Comparison of ENCODE assay signal across 11 cellular contexts in genomic region chr11:64237484-64237951, GRCh38. TPM values are rescaled to one million over a fixed set of nuclear protein-coding genes. Genes with fewer than 3 reads are reported as not detected.
DNase-seq lines count a peak whose midpoint lies in the region; ATAC-seq and TF ChIP-seq lines count a peak whose summit lies in the region.
"Had no signal": no experiment of that assay in that cellular context is flagged by ENCODE, and none has a peak within 500 bp of the region (broad histone marks: within the 10 kb centered on the region; RNA-seq: fewer than 3 reads in every experiment).

No MANE protein-coding gene starts in this region.

- no peaks in the 10 kb centered on the region for H3K36me3 ChIP-seq in body of pancreas (replicated peaks in 1 of 2; ENCODE audit: insufficient read depth in 1 of 2, low read depth in 2 of 2)
- H3K36me3 ChIP-seq in mesendoderm (ENCODE audit: control insufficient read depth, insufficient read depth, low read length), result no peaks in the 10 kb centered on the region
- peaks cover 7% of the 10 kb centered on the region for H3K36me3 ChIP-seq in MG63

- no peak overlapping the region for H3K18ac ChIP-seq in mesendoderm (ENCODE audit: low read length)

- H4K8ac ChIP-seq in mesendoderm (ENCODE audit: low read depth, low read length), result no peak overlapping the region

- H3K4me1 ChIP-seq in body of pancreas (peaks cover 70% of the 10 kb centered on the region), mesendoderm (ENCODE audit: control insufficient read depth, low read depth, low read length) (peaks cover 8% of the 10 kb centered on the region)

- peaks cover 2% of the 10 kb centered on the region for H3K79me1 ChIP-seq in mesendoderm (ENCODE audit: low read length)

- H3K9ac ChIP-seq in mesendoderm (ENCODE audit: low read length), result no peak overlapping the region

- peak in 4 of 7 experiments; percentile 29 to 54 (median 44) for TF ChIP-seq CTCF in body of pancreas (IDR thresholded peaks at IDR 0.05)

- no peaks in the 10 kb centered on the region for H3K9me3 ChIP-seq in body of pancreas
- H3K9me3 ChIP-seq in MG63, result no peaks in the 10 kb centered on the region

- peak; percentile 51 for ATAC-seq in body of pancreas
- ATAC-seq in naive thymus-derived CD8-positive, alpha-beta T cell, result no peak

- H3K27me3 ChIP-seq in body of pancreas (no peaks in the 10 kb centered on the region), mesendoderm (ENCODE audit: insufficient read depth, low read length, poor library complexity) (no peaks in the 10 kb centered on the region), MG63 (no peaks in the 10 kb centered on the region)

- H3K4ac ChIP-seq in mesendoderm (ENCODE audit: low read depth, low read length), result no peak overlapping the region

- H3K27me3 Mint-ChIP-seq in naive thymus-derived CD8-positive, alpha-beta T cell, result no peaks in the 10 kb centered on the region

- H3K36me3 Mint-ChIP-seq in naive thymus-derived CD8-positive, alpha-beta T cell, result peaks cover 0 to 13% (median 0%) of the 10 kb centered on the region in 3 donors

- peaks cover 10 to 44% (median 43%) of the 10 kb centered on the region in 4 donors for H3K4me1 Mint-ChIP-seq in naive thymus-derived CD8-positive, alpha-beta T cell

- H3K4me3 Mint-ChIP-seq in naive thymus-derived CD8-positive, alpha-beta T cell, result peak overlapping the region in 2 of 10 donors; percentile 30 to 72
- H3K4me3 Mint-ChIP-seq: nephron progenitor cell had no signal

- peaks cover under 1% of the 10 kb centered on the region for H3K79me2 ChIP-seq in mesendoderm (ENCODE audit: control insufficient read depth, insufficient read depth, low read length)

- H3K4me2 ChIP-seq in mesendoderm (ENCODE audit: low read length), result no peak overlapping the region

- H2BK120ac ChIP-seq in mesendoderm (ENCODE audit: low read depth, low read length), result no peak overlapping the region

- POLR2A ChIA-PET in naive thymus-derived CD8-positive, alpha-beta T cell (lab: Charles Lee), result interaction anchor here (0.6 to 16.0 kb wide), 5 partner anchors 11 to 80 kb away, joined by 3 to 290 read pairs (median 4); partner anchors contain the start of genes FERMT3, NUDT22, TRMT112 and TRPT1

- H4K5ac ChIP-seq in mesendoderm (ENCODE audit: low read length), result no peak overlapping the region

- H3K4me3 ChIP-seq in body of pancreas, result no peak overlapping the region
- no peak overlapping the region for H3K4me3 ChIP-seq in mesendoderm (ENCODE audit: low read length)
- no peak overlapping the region for H3K4me3 ChIP-seq in MG63

- WGBS in body of pancreas, 2 donors, result 10 to 14% methylated on average over 7 to 12 of the region's 12 CpGs
- no CpG with 5 or more reads among the region's 12 CpGs for WGBS in mesendoderm (ENCODE audit: extremely low coverage, insufficient coverage, low lambda C conversion rate)

- peak; percentile 95 for DNase-seq in COR-L47 (lab: John Stamatoyannopoulos, UW)
- peak; percentile 98 for DNase-seq in NCI-H2029 (lab: John Stamatoyannopoulos, UW)
- peak; percentile 97 to 98 (median 98) for DNase-seq in body of pancreas
- DNase-seq in naive thymus-derived CD8-positive, alpha-beta T cell, result no peak
- DNase-seq in mesendoderm, result no peak
- DNase-seq in cerebellum (ENCODE audit: low spot score), result no peak
- no peak for DNase-seq in NCI-H226
- DNase-seq in MG63, result no peak
- DNase-seq: activated gamma-delta T cell treated with Interleukin-2 at 50 U/mL for 16 hours, NCI-H1048, nephron progenitor cell had no signal

- no peak overlapping the region for H2BK5ac ChIP-seq in mesendoderm (ENCODE audit: low read length)

- H2BK15ac ChIP-seq in mesendoderm (replicated peaks; ENCODE audit: low read depth), result no peak overlapping the region

- H3K27ac ChIP-seq in body of pancreas (peak overlapping the region; percentile 84 to 100 (median 98)), mesendoderm (ENCODE audit: low read depth, low read length) (no peak overlapping the region)

- no peaks in the 10 kb centered on the region for H3K9me3 Mint-ChIP-seq in naive thymus-derived CD8-positive, alpha-beta T cell
- H3K9me3 Mint-ChIP-seq: nephron progenitor cell had no signal

- no peak overlapping the region for H3K56ac ChIP-seq in mesendoderm (ENCODE audit: low read length)

- no peak overlapping the region for H2AK5ac ChIP-seq in mesendoderm (ENCODE audit: low read length)

- intact Hi-C loops in body of pancreas (cut with DNase I), result no loop called here

- TF ChIP-seq POLR2A in body of pancreas (IDR thresholded peaks at IDR 0.05), result peak in 2 of 3 donors; percentile 58 to 61

- peak overlapping the region in 6 of 10 donors; percentile 13 to 74 (median 61) for H3K27ac Mint-ChIP-seq in naive thymus-derived CD8-positive, alpha-beta T cell

- no peak overlapping the region for H3K23ac ChIP-seq in mesendoderm (ENCODE audit: low read length)

RNA-seq across cellular contexts. Expression of gene VEGFB, which starts 3.1 kb away (rescaled TPM):
- total RNA-seq in body of pancreas, result 100 to 1,000 TPM in 1 of 2 donors, 10 to 100 TPM in 1; 32.4 to 108 TPM
- total RNA-seq in naive thymus-derived CD8-positive, alpha-beta T cell, result 10 to 100 TPM; 59.7 to 62.1 TPM
- polyA plus RNA-seq in naive thymus-derived CD8-positive, alpha-beta T cell, result 10 to 100 TPM; 11.2 to 28.1 (median 16.9) TPM
- 14.3 TPM for polyA plus RNA-seq in mesendoderm (2013, experiment 1 of 2)
- polyA plus RNA-seq in mesendoderm (2013, experiment 2 of 2), result 15.5 TPM
- total RNA-seq in cerebellum, result 14.2 TPM
- 9.3 and 19.0 TPM in 2 replicates for total RNA-seq in MG63 (2014; rRNA removed; shearing (Covaris generic); ENCODE audit: low replicate concordance)

RNA-seq across cellular contexts. Expression of gene FKBP2, which starts 3.4 kb away (rescaled TPM):
- total RNA-seq in body of pancreas (10 to 100 TPM; 42.0 to 92.6 TPM), cerebellum (11.7 TPM)
- total RNA-seq in naive thymus-derived CD8-positive, alpha-beta T cell, result 10 to 100 TPM; 24.1 to 28.9 TPM
- 10 to 100 TPM; 84.9 to 91.8 (median 85.5) TPM for polyA plus RNA-seq in naive thymus-derived CD8-positive, alpha-beta T cell
- polyA plus RNA-seq in mesendoderm (2013, experiment 1 of 2), result 47.8 TPM
- 45.9 TPM for polyA plus RNA-seq in mesendoderm (2013, experiment 2 of 2)
- 22.8 and 50.8 TPM in 2 replicates for total RNA-seq in MG63 (2014; rRNA removed; shearing (Covaris generic); ENCODE audit: low replicate concordance)

RNA-seq across cellular contexts. Expression of gene DNAJC4, which starts 7.2 kb away (rescaled TPM):
- total RNA-seq in body of pancreas, result 10 to 100 TPM; 23.6 to 56.7 TPM
- total RNA-seq in naive thymus-derived CD8-positive, alpha-beta T cell, result 10 to 100 TPM; 54.9 to 56.2 TPM
- 10 to 100 TPM; 21.5 to 33.2 (median 30.9) TPM for polyA plus RNA-seq in naive thymus-derived CD8-positive, alpha-beta T cell
- polyA plus RNA-seq in mesendoderm (2013, experiment 1 of 2), result 10.4 TPM
- polyA plus RNA-seq in mesendoderm (2013, experiment 2 of 2), result 11.5 TPM
- total RNA-seq in cerebellum, result 15.7 TPM
- 1.6 and 3.5 TPM in 2 replicates for total RNA-seq in MG63 (2014; rRNA removed; shearing (Covaris generic); ENCODE audit: low replicate concordance)

RNA-seq across cellular contexts. Expression of gene PPP1R14B, which starts 9.2 kb away (rescaled TPM):
- total RNA-seq in body of pancreas, result 100 to 1,000 TPM in 1 of 2 donors, 10 to 100 TPM in 1; 87.7 to 112 TPM
- total RNA-seq in naive thymus-derived CD8-positive, alpha-beta T cell, result 10 to 100 TPM; 39.1 to 45.5 TPM
- polyA plus RNA-seq in naive thymus-derived CD8-positive, alpha-beta T cell, result 10 to 100 TPM; 22.4 to 50.6 (median 45.4) TPM
- polyA plus RNA-seq in mesendoderm (2013, experiment 1 of 2), result 546 TPM
- 550 TPM for polyA plus RNA-seq in mesendoderm (2013, experiment 2 of 2)
- 48.4 TPM for total RNA-seq in cerebellum
- total RNA-seq in MG63 (2014; rRNA removed; shearing (Covaris generic); ENCODE audit: low replicate concordance), result 506 and 662 TPM in 2 replicates

RNA-seq across cellular contexts. Expression of gene NUDT22, which starts 11.4 kb away (rescaled TPM):
- 10 to 100 TPM; 45.9 to 73.5 TPM for total RNA-seq in body of pancreas
- total RNA-seq in naive thymus-derived CD8-positive, alpha-beta T cell, result 10 to 100 TPM; 77.1 to 83.8 TPM
- 10 to 100 TPM; 43.4 to 50.4 (median 48.2) TPM for polyA plus RNA-seq in naive thymus-derived CD8-positive, alpha-beta T cell
- polyA plus RNA-seq in mesendoderm (2013, experiment 1 of 2), result 59.0 TPM
- polyA plus RNA-seq in mesendoderm (2013, experiment 2 of 2), result 59.6 TPM
- total RNA-seq in cerebellum, result 12.4 TPM
- total RNA-seq in MG63 (2014; rRNA removed; shearing (Covaris generic); ENCODE audit: low replicate concordance), result 21.5 and 34.2 TPM in 2 replicates

Comparison
In these comparisons a context has a peak if more than half of its experiments do, and no peak if none do; other contexts are left out.
1. DNase-seq: peak in COR-L47 (single experiment), NCI-H2029 (single experiment) and body of pancreas (4 of 4); none in naive thymus-derived CD8-positive, alpha-beta T cell (0 of 10), mesendoderm (single experiment), cerebellum (single experiment), NCI-H226 (single experiment) and MG63 (single experiment).